In the genomic region with DNA sequence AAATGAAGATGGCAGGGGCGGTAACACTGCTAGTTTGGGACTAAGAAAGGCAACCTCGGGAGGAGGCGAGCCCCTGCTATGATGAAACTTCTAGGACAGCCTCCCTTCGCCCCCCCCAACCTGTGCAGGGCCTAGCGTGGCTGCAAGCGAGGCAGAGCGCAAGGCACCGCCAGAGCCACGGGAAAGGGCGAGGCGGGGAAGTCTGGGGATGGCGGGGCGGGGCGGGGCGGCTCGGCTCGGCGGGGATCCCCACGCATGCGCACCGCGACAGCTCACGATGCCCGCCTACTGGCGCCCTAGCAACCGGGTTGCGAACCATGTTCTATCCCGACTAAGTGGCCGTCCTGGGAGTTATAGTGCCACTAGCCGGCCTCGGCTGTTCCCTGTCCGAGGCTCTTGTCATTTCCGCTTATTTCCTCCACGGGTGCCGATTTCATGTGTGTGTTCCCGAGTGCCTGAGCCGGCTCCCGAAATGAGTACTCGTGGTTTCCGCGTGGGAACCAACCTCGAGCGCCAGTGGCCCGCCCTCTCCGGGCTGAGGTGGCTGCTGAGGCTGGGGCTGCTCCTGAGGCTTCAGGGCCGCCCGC, we compare ENCODE assay signal across 8 cellular contexts. TPM values are rescaled to one million over a fixed set of nuclear protein-coding genes. Genes with fewer than 3 reads are reported as not detected.
DNase-seq lines count a peak whose midpoint lies in the region; ATAC-seq and TF ChIP-seq lines count a peak whose summit lies in the region.

No MANE protein-coding gene starts in this region.

- H3K36me3 ChIP-seq in ovary (no peaks in the 10 kb centered on the region), thyroid gland (no peaks in the 10 kb centered on the region)

- H3K4me1 ChIP-seq in ovary (ENCODE audit: insufficient read depth) (no peaks in the 10 kb centered on the region), thyroid gland (no peaks in the 10 kb centered on the region)

- H3K9me3 ChIP-seq in ovary (no peaks in the 10 kb centered on the region), thyroid gland (no peaks in the 10 kb centered on the region)

- H3K27ac Mint-ChIP-seq in activated naive CD4-positive, alpha-beta T cell treated with anti-CD3 and anti-CD28 coated beads, Interleukin-2, amount 50 U/mL, for 72 hours, result peak overlapping the region; percentile 92 to 93

- TF ChIP-seq POLR2A in ovary (IDR thresholded peaks at IDR 0.05), result no peak
- peak in 1 of 2 donors; percentile 15 for TF ChIP-seq POLR2A in thyroid gland (IDR thresholded peaks at IDR 0.05)

- TF ChIP-seq CTCF in ovary (IDR thresholded peaks at IDR 0.05), result no peak
- TF ChIP-seq CTCF in thyroid gland (IDR thresholded peaks at IDR 0.05), result no peak

- H3K27me3 ChIP-seq in ovary (no peaks in the 10 kb centered on the region), thyroid gland (no peaks in the 10 kb centered on the region)

- no peaks in the 10 kb centered on the region for H3K36me3 Mint-ChIP-seq in activated naive CD4-positive, alpha-beta T cell treated with anti-CD3 and anti-CD28 coated beads, Interleukin-2, amount 50 U/mL, for 72 hours

- 25 to 45% (median 32%) methylated on average over 30 to 47 of the region's 47 CpGs for WGBS in ovary, 3 donors
- WGBS in thyroid gland, 2 donors, result 0% methylated on average over 5 of the region's 47 CpGs; no CpG with 5 or more reads in 1 of the 2 donors

- DNase-seq in GF-D8 (lab: John Stamatoyannopoulos, UW), result peak; percentile 39
- DNase-seq in HEK293T (ENCODE audit: extremely low spot score), result peak; percentile 92
- DNase-seq in NAMALWA (ENCODE audit: low spot score), result peak; percentile 69
- DNase-seq in activated naive CD4-positive, alpha-beta T cell treated with anti-CD3 and anti-CD28 coated beads, Interleukin-2, amount 50 U/mL, for 72 hours (ENCODE audit: low spot score in 2 of 2), result peak; percentile 60 to 74
- DNase-seq in head of caudate nucleus, result peak; percentile 30 to 89 (median 78)
- peak; percentile 80 to 87 (median 84) for DNase-seq in ovary
- peak; percentile 86 to 89 for DNase-seq in thyroid gland

- ATAC-seq in SK-N-SH treated with all-trans-retinoic acid at 6 μM for 48 hours, result peak; percentile 84
- ATAC-seq in activated naive CD4-positive, alpha-beta T cell treated with anti-CD3 and anti-CD28 coated beads, Interleukin-2, amount 50 U/mL, for 72 hours, result peak; percentile 75 to 80

- TF ChIP-seq EP300 in ovary (IDR thresholded peaks at IDR 0.05), result no peak

- H3K4me3 ChIP-seq in ovary (peak overlapping the region; percentile 53), thyroid gland (replicated peaks in 1 of 3) (peak overlapping the region in 2 of 3 donors; percentile 39 to 59)

- POLR2A ChIA-PET in HEK293T (lab: Yijun Ruan, JAX), result interaction anchor here (0.6 to 1.8 kb wide), 4 partner anchors 17 to 29 kb away, joined by 4 to 21 read pairs (median 5); partner anchors contain the start of gene RBMX

- H3K9me3 Mint-ChIP-seq in activated naive CD4-positive, alpha-beta T cell treated with anti-CD3 and anti-CD28 coated beads, Interleukin-2, amount 50 U/mL, for 72 hours, result no peaks in the 10 kb centered on the region

- intact Hi-C loops in head of caudate nucleus (cut with DNase I) (no loop called here), ovary (cut with DNase I) (no loop called here), thyroid gland (cut with DNase I) (no loop called here)

- CTCF ChIA-PET in HEK293T (lab: Yijun Ruan, JAX), result no interaction called here

- H3K27ac ChIP-seq in ovary (peak overlapping the region; percentile 76 to 86), thyroid gland (peak overlapping the region; percentile 71 to 84 (median 80))

TF ChIP-seq in HEK293T, 16 proteins besides CTCF, POLR2A, EP300 and RAD21:
- TF ChIP-seq L3MBTL2 (conservative IDR thresholded peaks at IDR 0.05), result peak; percentile 77
- no peak for TF ChIP-seq NFRKB (IDR thresholded peaks at IDR 0.05)

TF ChIP-seq in SK-N-SH treated with all-trans-retinoic acid at 6 μM for 48 hours, 23 proteins besides CTCF, POLR2A, EP300 and RAD21:
- no peak for TF ChIP-seq TSHZ2 (CRISPR knock-in tag; IDR thresholded peaks at IDR 0.05)
- TF ChIP-seq PATZ1 (CRISPR knock-in tag; IDR thresholded peaks at IDR 0.05; ENCODE audit: borderline replicate concordance), result no peak
- TF ChIP-seq ZNF565 (CRISPR knock-in tag; conservative IDR thresholded peaks at IDR 0.05; ENCODE audit: low read depth), result no peak
- no peak for TF ChIP-seq ZNF70 (CRISPR knock-in tag; IDR thresholded peaks at IDR 0.05)
- no peak for TF ChIP-seq ESRRG (CRISPR knock-in tag; IDR thresholded peaks at IDR 0.05)
- no peak for TF ChIP-seq PPARA (CRISPR knock-in tag; IDR thresholded peaks at IDR 0.05; ENCODE audit: borderline replicate concordance)

RNA-seq across cellular contexts. Expression of gene RBMX, which starts 28.7 kb away (rescaled TPM):
- 100 to 1,000 TPM; 220 to 285 TPM for total RNA-seq in activated naive CD4-positive, alpha-beta T cell treated with anti-CD3 and anti-CD28 coated beads, Interleukin-2, amount 50 U/mL, for 72 hours
- total RNA-seq in ovary (100 to 1,000 TPM; 192 to 400 (median 305) TPM), thyroid gland (100 to 1,000 TPM; 205 to 361 (median 236) TPM)
- polyA plus RNA-seq in ovary, result 100 to 1,000 TPM; 318 to 444 TPM

Comparison
In these comparisons a context has a peak if more than half of its experiments do, and no peak if none do; other contexts are left out.
1. Peak in every context shown above with its lines: DNase-seq, ATAC-seq, H3K4me3 ChIP-seq and H3K27ac ChIP-seq.
2. DNase-seq: peak in every context shown above with its lines; median percentile 92 in HEK293T; 88 in thyroid gland; 84 in ovary; 78 in head of caudate nucleus; 69 in NAMALWA; 67 in activated naive CD4-positive, alpha-beta T cell treated with anti-CD3 and anti-CD28 coated beads, Interleukin-2, amount 50 U/mL, for 72 hours; 39 in GF-D8.